ENCODE assay signal across 9 cellular contexts in genomic region chr20:62923669-62924566, GRCh38. TPM values are rescaled to one million over a fixed set of nuclear protein-coding genes. Genes with fewer than 3 reads are reported as not detected.
DNase-seq lines count a peak whose midpoint lies in the region; ATAC-seq and TF ChIP-seq lines count a peak whose summit lies in the region.
"Had no signal": no experiment of that assay in that cellular context is flagged by ENCODE, and none has a peak within 500 bp of the region (broad histone marks: within the 10 kb centered on the region; RNA-seq: fewer than 3 reads in every experiment).

No MANE protein-coding gene starts in this region.

- no peak for ATAC-seq in body of pancreas
- ATAC-seq in lower lobe of right lung, result no peak
- no peak for ATAC-seq in HG03175 (IDR thresholded peaks at IDR 0.05; ENCODE audit: unreplicated experiment)
- ATAC-seq in HG02970 (IDR thresholded peaks at IDR 0.05; ENCODE audit: low FRiP score, unreplicated experiment), result no peak

- H3K27me3 ChIP-seq in cardiac muscle cell (no peaks in the 10 kb centered on the region), body of pancreas (no peaks in the 10 kb centered on the region), lower lobe of right lung (ENCODE audit: low read depth) (no peaks in the 10 kb centered on the region)

- H3K4me1 ChIP-seq in cardiac muscle cell (ENCODE audit: low read depth) (peaks cover 38% of the 10 kb centered on the region), body of pancreas (peaks cover 82% of the 10 kb centered on the region), lower lobe of right lung (peaks cover 85% of the 10 kb centered on the region), urinary bladder (ENCODE audit: insufficient read depth) (peaks cover 4% of the 10 kb centered on the region)

- no peak for TF ChIP-seq CTCF in cardiac muscle cell (IDR thresholded peaks at IDR 0.05; ENCODE audit: low read depth, low read length)
- TF ChIP-seq CTCF in body of pancreas (IDR thresholded peaks at IDR 0.05), result no peak
- TF ChIP-seq CTCF in lower lobe of right lung (IDR thresholded peaks at IDR 0.05), result no peak

- peak overlapping the region; percentile 98 for H3K27ac ChIP-seq in cardiac muscle cell
- peak overlapping the region in 3 of 4 donors; percentile 92 to 98 (median 97) for H3K27ac ChIP-seq in body of pancreas
- H3K27ac ChIP-seq in lower lobe of right lung, result peak overlapping the region; percentile 98
- H3K27ac ChIP-seq in urinary bladder (ENCODE audit: low read depth), result peak overlapping the region; percentile 32

- intact Hi-C loops in cardiac septum (cut with DNase I), result loop anchor here (2.0 kb wide), 1 partner anchor 15 kb away; the partner anchor contains the start of gene GID8
- intact Hi-C loops in body of pancreas (cut with DNase I), result no loop called here
- intact Hi-C loops in lower lobe of right lung (cut with DNase I), result no loop called here

- H3K9me3 ChIP-seq in cardiac muscle cell (ENCODE audit: low read depth), result no peaks in the 10 kb centered on the region
- no peaks in the 10 kb centered on the region for H3K9me3 ChIP-seq in body of pancreas
- H3K9me3 ChIP-seq in lower lobe of right lung, result no peaks in the 10 kb centered on the region

- DNase-seq in cardiac muscle cell (ENCODE audit: low read depth in 1 of 2, low spot score in 1 of 2) (no peak), cardiac septum (ENCODE audit: low spot score) (no peak), body of pancreas (no peak), lower lobe of right lung (no peak), NCI-H1105 treated with DMSO at 0.1 percent for 48 hours (lab: John Stamatoyannopoulos, UW) (no peak)

- no peaks in the 10 kb centered on the region for H3K36me3 ChIP-seq in cardiac muscle cell
- no peaks in the 10 kb centered on the region for H3K36me3 ChIP-seq in body of pancreas (replicated peaks in 1 of 2; ENCODE audit: insufficient read depth in 1 of 2, low read depth in 2 of 2)
- H3K36me3 ChIP-seq in lower lobe of right lung, result no peaks in the 10 kb centered on the region
- H3K36me3 ChIP-seq in urinary bladder (ENCODE audit: insufficient read depth), result no peaks in the 10 kb centered on the region

- WGBS in body of pancreas, 2 donors, result 25% methylated on average over 8 of the region's 8 CpGs
- WGBS in urinary bladder, result 48% methylated on average over 8 of the region's 8 CpGs

- TF ChIP-seq POLR2A in body of pancreas (IDR thresholded peaks at IDR 0.05), result no peak

- H3K4me3 ChIP-seq in cardiac muscle cell (no peak overlapping the region), body of pancreas (no peak overlapping the region), lower lobe of right lung (peak overlapping the region; percentile 98), urinary bladder (ENCODE audit: low read depth, low read length) (peak overlapping the region; percentile 8)

RNA-seq across cellular contexts. Expression of gene DIDO1, which starts 2.4 kb away (rescaled TPM):
- total RNA-seq in cardiac muscle cell (39.4 and 69.2 TPM in 2 replicates), cardiac septum (38.9 TPM), body of pancreas (10 to 100 TPM; 38.4 to 51.7 TPM), lower lobe of right lung (54.6 TPM), urinary bladder (50.1 TPM)
- polyA plus RNA-seq in cardiac muscle cell (28.3 and 42.5 TPM in 2 replicates), urinary bladder (44.1 TPM)

RNA-seq across cellular contexts. Expression of gene GID8, which starts 14.0 kb away (rescaled TPM):
- total RNA-seq in cardiac muscle cell (42.1 and 49.5 TPM in 2 replicates), cardiac septum (16.4 TPM), body of pancreas (10 to 100 TPM; 26.2 to 29.7 TPM), lower lobe of right lung (26.2 TPM), urinary bladder (32.0 TPM)
- polyA plus RNA-seq in cardiac muscle cell (24.5 and 34.0 TPM in 2 replicates), urinary bladder (21.4 TPM)

RNA-seq across cellular contexts. Expression of gene SLC17A9, which starts 28.6 kb away (rescaled TPM):
- total RNA-seq in cardiac muscle cell (2.5 and 3.2 TPM in 2 replicates), cardiac septum (1.7 TPM), body of pancreas (1 to 10 TPM in 1 of 2 donors, under 1 TPM in 1; 0.78 to 4.9 TPM), lower lobe of right lung (10.4 TPM), urinary bladder (8.9 TPM)
- polyA plus RNA-seq in cardiac muscle cell (1.8 and 4.1 TPM in 2 replicates), urinary bladder (3.2 TPM)
- total RNA-seq: HT1080 had no signal

Comparison
In these comparisons a context has a peak if more than half of its experiments do, and no peak if none do; other contexts are left out.
1. H3K27ac ChIP-seq: peak in every context shown above with its lines; median percentile 98 in cardiac muscle cell; 98 in lower lobe of right lung; 97 in body of pancreas; 32 in urinary bladder.
2. H3K4me3 ChIP-seq: peak in lower lobe of right lung (single experiment) and urinary bladder (single experiment); none in cardiac muscle cell (single experiment) and body of pancreas (0 of 2).